22 cellular contexts compared by ENCODE assay signal in genomic region chr3:76551739-76552138, GRCh38.
"Had no signal": no experiment of that assay in that cellular context is flagged by ENCODE, and none has a peak within 500 bp of the region (broad histone marks: within the 10 kb centered on the region; RNA-seq: fewer than 3 reads in every experiment).

No MANE protein-coding gene starts in this region.

- H3K27me3 ChIP-seq: esophagus muscularis mucosa, neutrophil had no signal

- H3K9me3 Mint-ChIP-seq: type B pancreatic cell had no signal

- ATAC-seq: activated T-cell treated with anti-CD3 and anti-CD28 coated beads, Interleukin-2, amount 50 U/mL, for 72 hours; mucosa of descending colon; naive thymus-derived CD8-positive, alpha-beta T cell had no signal

- H3K4me1 Mint-ChIP-seq: activated B cell treated with CpG ODN at 0.5 μM for 24 hours; naive thymus-derived CD8-positive, alpha-beta T cell had no signal

- H3K27ac ChIP-seq: coronary artery, esophagus muscularis mucosa, left ventricle myocardium inferior, neutrophil, skin epidermis, suprapubic skin had no signal

- H3K27ac Mint-ChIP-seq: activated B cell treated with CpG ODN at 0.5 μM for 24 hours; activated naive CD8-positive, alpha-beta T cell; activated T-cell treated with anti-CD3 and anti-CD28 coated beads, Interleukin-2, amount 50 U/mL, for 72 hours; naive thymus-derived CD8-positive, alpha-beta T cell; stimulated activated naive CD8-positive, alpha-beta T cell treated with anti-CD3 and anti-CD28 coated beads, Interleukin-15, Interleukin-2, amounts not matched to agents 100 ng/mL and 50 ng/mL, for 24 hours; type B pancreatic cell had no signal

- H3K4me1 ChIP-seq: esophagus muscularis mucosa, suprapubic skin had no signal

- DNase-seq: activated B cell treated with CpG ODN at 0.5 μM for 24 hours; activated CD4-positive, alpha-beta T cell treated with anti-CD3 and anti-CD28 coated beads for 48 hours; activated CD8-positive, alpha-beta memory T cell treated with anti-CD3 and anti-CD28 coated beads, Interleukin-2, amount 50 U/mL, for 48 hours; activated gamma-delta T cell; activated T-cell treated with anti-CD3 and anti-CD28 coated beads, Interleukin-2, amount 50 U/mL, for 72 hours; amniotic stem cell; central memory CD4-positive, alpha-beta T cell; effector CD4-positive, alpha-beta T cell; hippocampal formation; left ventricle myocardium inferior; mucosa of descending colon; naive thymus-derived CD8-positive, alpha-beta T cell; stimulated activated CD4-positive, alpha-beta T cell treated with anti-CD3 and anti-CD28 coated beads, Interleukin-15, amount 100 ng/mL, for 24 hours; stimulated activated CD4-positive, alpha-beta T cell treated with anti-CD3 and anti-CD28 coated beads, Interleukin-4, amount 100 ng/mL, for 1 hour had no signal

- H3K36me3 Mint-ChIP-seq: activated naive CD8-positive, alpha-beta T cell; naive thymus-derived CD8-positive, alpha-beta T cell; type B pancreatic cell had no signal

- H3K9me3 ChIP-seq: esophagus muscularis mucosa, mucosa of descending colon, neutrophil had no signal

- H3K4me3 Mint-ChIP-seq: activated B cell treated with CpG ODN at 0.5 μM for 24 hours; activated naive CD8-positive, alpha-beta T cell; activated T-cell treated with anti-CD3 and anti-CD28 coated beads, Interleukin-2, amount 50 U/mL, for 72 hours; naive thymus-derived CD8-positive, alpha-beta T cell; stimulated activated naive CD8-positive, alpha-beta T cell treated with anti-CD3 and anti-CD28 coated beads, Interleukin-15, Interleukin-2, amounts not matched to agents 100 ng/mL and 50 ng/mL, for 24 hours; type B pancreatic cell had no signal

- H3K4me3 ChIP-seq: coronary artery, esophagus muscularis mucosa, left ventricle myocardium inferior, mucosa of descending colon, skin epidermis, suprapubic skin had no signal

- H3K36me3 ChIP-seq: esophagus muscularis mucosa, left ventricle myocardium inferior, neutrophil, suprapubic skin had no signal
